In genomic region chr9:94675008-94675841, GRCh38 we compare ENCODE assay signal across 1 cellular context.
A peak's percentile ranks its signal among the peaks of the same experiment; 100 is the strongest.
TF ChIP-seq lines count a peak whose summit lies in the region.

No MANE protein-coding gene starts in this region.

TF ChIP-seq in SK-N-SH, 30 proteins besides CTCF, POLR2A, EP300 and RAD21:
- TF ChIP-seq MEF2A (IDR thresholded peaks at IDR 0.05; ENCODE audit: borderline replicate concordance, low read depth) (no peak), IRF3 (IDR thresholded peaks at IDR 0.05; ENCODE audit: low read depth, low read length) (no peak), RCOR1 (IDR thresholded peaks at IDR 0.05; ENCODE audit: low read length) (no peak), TEAD4 (IDR thresholded peaks at IDR 0.05; ENCODE audit: borderline replicate concordance, insufficient read depth) (peak; percentile 16; the same call in 1 of the 2 replicates), GABPA (IDR thresholded peaks at IDR 0.05; ENCODE audit: low read depth) (no peak), RXRA (IDR thresholded peaks at IDR 0.05; ENCODE audit: borderline replicate concordance, low read depth) (0 out of 2 replicates have a peak, but pooled peaks have one; percentile 12)
